In genomic region chr9:81948650-81949049, GRCh38 we compare ENCODE assay signal across 4 cellular contexts. TPM values are rescaled to one million over a fixed set of nuclear protein-coding genes. Genes with fewer than 3 reads are reported as not detected.
"Had no signal": no experiment of that assay in that cellular context is flagged by ENCODE, and none has a peak within 500 bp of the region (broad histone marks: within the 10 kb centered on the region; RNA-seq: fewer than 3 reads in every experiment).

No MANE protein-coding gene starts in this region.

RNA-seq across cellular contexts. Expression of gene SPATA31D3, which starts 5.3 kb away (rescaled TPM):
- polyA plus RNA-seq: adipose tissue, aorta, cardiac muscle cell had no signal

RNA-seq across cellular contexts. Expression of gene SPATA31D4, which starts 20.4 kb away (rescaled TPM):
- polyA plus RNA-seq: adipose tissue, adrenal gland, aorta, cardiac muscle cell had no signal

RNA-seq across cellular contexts. Expression of gene SPATA31D1, which starts 39.9 kb away (rescaled TPM):
- polyA plus RNA-seq: adipose tissue, adrenal gland, aorta, cardiac muscle cell had no signal
